In the genomic region with DNA sequence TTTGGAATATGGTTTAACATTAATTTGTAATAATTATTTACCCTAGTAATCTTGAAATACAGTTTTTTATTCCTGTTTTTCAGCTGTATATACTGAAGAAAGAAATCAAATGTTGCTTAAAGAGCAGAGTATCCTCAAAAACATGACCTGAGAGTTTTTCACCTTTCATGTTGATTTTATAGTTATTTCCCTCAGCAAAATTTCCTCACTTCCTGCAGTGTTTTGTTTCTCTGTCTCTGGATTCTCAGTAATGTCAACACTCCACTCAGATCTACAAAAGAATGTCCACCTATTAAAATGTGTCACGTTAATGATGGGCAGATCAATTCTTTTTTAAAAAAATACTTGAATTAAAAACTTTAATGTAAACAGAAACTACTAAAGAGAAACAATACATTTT, we compare ENCODE assay signal across 1 cellular context.
TF ChIP-seq lines count a peak whose summit lies in the region.

No MANE protein-coding gene starts in this region.

TF ChIP-seq in GM23338, 12 proteins besides CTCF, POLR2A, EP300 and RAD21 (continued from another document):
- TF ChIP-seq, protein P1, sequence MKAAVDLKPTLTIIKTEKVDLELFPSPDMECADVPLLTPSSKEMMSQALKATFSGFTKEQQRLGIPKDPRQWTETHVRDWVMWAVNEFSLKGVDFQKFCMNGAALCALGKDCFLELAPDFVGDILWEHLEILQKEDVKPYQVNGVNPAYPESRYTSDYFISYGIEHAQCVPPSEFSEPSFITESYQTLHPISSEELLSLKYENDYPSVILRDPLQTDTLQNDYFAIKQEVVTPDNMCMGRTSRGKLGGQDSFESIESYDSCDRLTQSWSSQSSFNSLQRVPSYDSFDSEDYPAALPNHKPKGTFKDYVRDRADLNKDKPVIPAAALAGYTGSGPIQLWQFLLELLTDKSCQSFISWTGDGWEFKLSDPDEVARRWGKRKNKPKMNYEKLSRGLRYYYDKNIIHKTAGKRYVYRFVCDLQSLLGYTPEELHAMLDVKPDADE (IDR thresholded peaks at IDR 0.05): no peak
- no peak for TF ChIP-seq ZNF114 (CRISPR knock-in tag; IDR thresholded peaks at IDR 0.05)
- no peak for TF ChIP-seq POLR2AphosphoS5 (IDR thresholded peaks at IDR 0.05; ENCODE audit: low read depth)
- TF ChIP-seq JUNB (IDR thresholded peaks at IDR 0.05; ENCODE audit: unreplicated experiment): no peak
